Comparison of ENCODE assay signal across 17 cellular contexts in the genomic region with DNA sequence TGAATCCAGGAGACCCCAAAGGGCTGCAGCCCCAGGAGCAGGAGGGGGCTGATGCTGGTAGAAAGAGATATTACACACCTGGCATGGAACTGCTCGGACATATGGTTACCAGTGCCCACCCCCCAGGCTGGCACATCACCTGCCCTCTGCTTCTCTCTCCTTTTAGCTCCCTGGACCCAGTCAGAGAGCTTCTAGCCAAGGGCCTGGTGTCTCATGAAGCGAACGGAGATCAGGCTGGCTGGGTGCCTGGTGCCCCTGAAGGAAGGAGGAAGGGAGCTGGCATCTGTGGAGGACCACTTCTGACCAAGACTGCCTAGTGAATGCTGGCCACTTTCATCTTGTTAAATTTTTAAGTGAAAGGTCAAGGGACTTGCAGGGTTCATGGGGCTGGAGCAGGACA. TPM values are rescaled to one million over a fixed set of nuclear protein-coding genes. Genes with fewer than 3 reads are reported as not detected.
"Had no signal": no experiment of that assay in that cellular context is flagged by ENCODE, and none has a peak within 500 bp of the region (broad histone marks: within the 10 kb centered on the region; RNA-seq: fewer than 3 reads in every experiment).

No MANE protein-coding gene starts in this region.

- H3K27ac ChIP-seq: dorsolateral prefrontal cortex, hepatocyte, ovary had no signal

- DNase-seq: cortex of kidney; effector CD8-positive, alpha-beta T cell; foreskin melanocyte; left colon; mucosa of descending colon; naive thymus-derived CD8-positive, alpha-beta T cell; ovary; small intestine; stimulated activated CD4-positive, alpha-beta T cell treated with anti-CD3 and anti-CD28 coated beads, Interleukin-12 subunit alpha, Interleukin-12 subunit beta, amount 100 ng/mL, for 4 hours; stimulated activated CD4-positive, alpha-beta T cell treated with anti-CD3 and anti-CD28 coated beads, Interleukin-2, amount 100 ng/mL, for 48 hours; stimulated activated naive CD4-positive, alpha-beta T cell treated with Interleukin-2 at 50 U/mL for 16 hours; trophoblast cell had no signal

- H3K27ac Mint-ChIP-seq: naive thymus-derived CD8-positive, alpha-beta T cell had no signal

- H3K4me3 Mint-ChIP-seq: naive thymus-derived CD8-positive, alpha-beta T cell had no signal

- H3K9me3 ChIP-seq: mucosa of descending colon, ovary had no signal

- H3K27me3 ChIP-seq: ovary had no signal

- H3K4me2 ChIP-seq: hepatocyte had no signal

- H3K4me3 ChIP-seq: dorsolateral prefrontal cortex, hepatocyte, mucosa of descending colon, ovary had no signal

- H3K36me3 Mint-ChIP-seq: naive thymus-derived CD8-positive, alpha-beta T cell had no signal

- ATAC-seq: left colon; mucosa of descending colon; naive thymus-derived CD8-positive, alpha-beta T cell; right cardiac atrium had no signal

- H2AFZ ChIP-seq: hepatocyte had no signal

- H3K36me3 ChIP-seq: ovary had no signal

RNA-seq across cellular contexts. Expression of a gene that starts 53.1 kb away (rescaled TPM):
- total RNA-seq: lung microvascular endothelial cell, mesenteric fat pad had no signal
- polyA plus RNA-seq: naive thymus-derived CD8-positive, alpha-beta T cell had no signal
